ENCODE assay signal across 2 cellular contexts in genomic region chr9:134655591-134656333, GRCh38.
TF ChIP-seq lines count a peak whose summit lies in the region.

No MANE protein-coding gene starts in this region.

TF ChIP-seq in Ishikawa, 13 proteins besides CTCF, POLR2A, EP300 and RAD21:
- TF ChIP-seq CEBPB (IDR thresholded peaks at IDR 0.05) (no peak), ZBTB7A (IDR thresholded peaks at IDR 0.05; ENCODE audit: low read depth) (no peak), CREB1 (IDR thresholded peaks at IDR 0.05; ENCODE audit: low read depth) (no peak), NFIC (IDR thresholded peaks at IDR 0.05) (no peak), TCF12 (IDR thresholded peaks at IDR 0.05; ENCODE audit: low read depth) (no peak), TEAD4 (IDR thresholded peaks at IDR 0.05) (no peak), EGR1 (IDR thresholded peaks at IDR 0.05) (no peak), YY1 (IDR thresholded peaks at IDR 0.05; ENCODE audit: low read depth) (no peak), MAX (IDR thresholded peaks at IDR 0.05) (no peak), FOXM1 (IDR thresholded peaks at IDR 0.05; ENCODE audit: borderline replicate concordance, low read depth) (no peak), REST (IDR thresholded peaks at IDR 0.05; ENCODE audit: low read depth) (no peak), USF1 (IDR thresholded peaks at IDR 0.05) (no peak)

TF ChIP-seq in HepG2, 621 proteins besides CTCF, POLR2A, EP300 and RAD21:
- no peak for TF ChIP-seq KDM6A (CRISPR knock-in tag; IDR thresholded peaks at IDR 0.05; ENCODE audit: low read depth)
- no peak for TF ChIP-seq ZBTB26 (CRISPR knock-in tag; IDR thresholded peaks at IDR 0.05; ENCODE audit: borderline replicate concordance)
- 0 out of 2 replicates have a peak, but pooled peaks have one; percentile 42 for TF ChIP-seq HNRNPL (IDR thresholded peaks at IDR 0.05; ENCODE audit: low read depth, low read length)
- no peak for TF ChIP-seq NKX3-1 (CRISPR knock-in tag; IDR thresholded peaks at IDR 0.05)
- no peak for TF ChIP-seq BHLHE40 (IDR thresholded peaks at IDR 0.05; ENCODE audit: low read length)
- TF ChIP-seq ZSCAN20 (CRISPR knock-in tag; IDR thresholded peaks at IDR 0.05; ENCODE audit: borderline replicate concordance) = no peak
- no peak for TF ChIP-seq PITX1 (CRISPR knock-in tag; IDR thresholded peaks at IDR 0.05)
- TF ChIP-seq NR3C1 (CRISPR knock-in tag; IDR thresholded peaks at IDR 0.05) = no peak
